21 cellular contexts compared by ENCODE assay signal in the genomic region with DNA sequence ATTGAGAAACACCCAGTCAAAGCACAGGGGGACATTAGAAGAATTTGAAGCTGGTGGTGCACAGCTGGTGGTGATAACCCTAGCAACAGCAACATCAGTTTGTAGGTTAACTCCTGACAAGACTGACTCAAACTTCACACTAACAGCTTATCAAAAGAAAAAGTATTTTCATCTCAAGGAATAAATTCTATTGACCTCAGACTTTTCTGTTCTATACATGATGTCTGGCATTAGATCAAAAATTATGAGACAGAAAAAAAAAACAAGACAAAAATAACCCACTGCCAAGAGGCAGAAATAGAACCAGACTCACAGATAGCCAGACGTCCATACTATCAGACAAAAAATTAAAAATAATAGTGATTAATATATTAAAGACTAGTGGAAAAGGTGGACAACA.
DNase-seq lines count a peak whose midpoint lies in the region; ATAC-seq, FAIRE-seq and TF ChIP-seq lines count a peak whose summit lies in the region.
"Had no signal": no experiment of that assay in that cellular context is flagged by ENCODE, and none has a peak within 500 bp of the region (broad histone marks: within the 10 kb centered on the region; RNA-seq: fewer than 3 reads in every experiment).

No MANE protein-coding gene starts in this region.

- TF ChIP-seq POLR2A in sigmoid colon (IDR thresholded peaks at IDR 0.05) (no peak), right lobe of liver (IDR thresholded peaks at IDR 0.05) (no peak)

- peak overlapping the region; percentile 9; the same call in 1 of the 2 replicates for H3K27ac ChIP-seq in ACC112 (ENCODE audit: low read depth, low read length)
- peak overlapping the region; percentile 21 for H3K27ac ChIP-seq in astrocyte (ENCODE audit: low read depth, low read length)
- peak overlapping the region in 3 of 4 donors; percentile 19 to 90 (median 89) for H3K27ac ChIP-seq in sigmoid colon
- no peak overlapping the region for H3K27ac ChIP-seq in right lobe of liver
- H3K27ac ChIP-seq: 22Rv1, A549, BLaER1, GM23248, HL-60 had no signal

- H3K4me3 ChIP-seq in ACC112 (ENCODE audit: low read depth, low read length) (no peak overlapping the region), astrocyte (ENCODE audit: insufficient read depth, low read depth, low read length) (no peak overlapping the region), fibroblast of the aortic adventitia (ENCODE audit: low read depth, low read length) (no peak overlapping the region), sigmoid colon (no peak overlapping the region), right lobe of liver (no peak overlapping the region)
- H3K4me3 ChIP-seq: A549, BLaER1, GM23248, HAP-1, K562 had no signal

- H3K4me1 ChIP-seq in ACC112 (ENCODE audit: control insufficient read depth, insufficient read depth, low read length, unreplicated experiment), result peaks cover 41% of the 10 kb centered on the region
- H3K4me1 ChIP-seq in astrocyte (ENCODE audit: insufficient read depth, low read length), result peaks cover 35% of the 10 kb centered on the region
- peaks cover 0 to 53% (median 46%) of the 10 kb centered on the region in 4 donors for H3K4me1 ChIP-seq in sigmoid colon
- peaks cover 0 to 7% (median 0%) of the 10 kb centered on the region in 4 donors for H3K4me1 ChIP-seq in right lobe of liver
- H3K4me1 ChIP-seq: HAP-1 had no signal

- H2AFZ ChIP-seq in ACC112 (ENCODE audit: low read length, unreplicated experiment), result no peak overlapping the region
- no peak overlapping the region for H2AFZ ChIP-seq in astrocyte (ENCODE audit: low read depth, low read length)
- H2AFZ ChIP-seq: GM23248 had no signal

- H3K9me3 ChIP-seq in astrocyte (ENCODE audit: insufficient read depth, low read depth, low read length), result no peaks in the 10 kb centered on the region
- no peaks in the 10 kb centered on the region for H3K9me3 ChIP-seq in sigmoid colon
- H3K9me3 ChIP-seq in right lobe of liver, result no peaks in the 10 kb centered on the region
- H3K9me3 ChIP-seq: A549, HAP-1 had no signal

- no peak for FAIRE-seq in astrocyte (lab: Jason Lieb, UNC)
- FAIRE-seq: A549, GM12892, GM18507, K562 had no signal

- no peak overlapping the region for H3K27ac Mint-ChIP-seq in astrocyte (ENCODE audit: unreplicated experiment)
- H3K27ac Mint-ChIP-seq: CD14-positive monocyte; CD4-positive, alpha-beta memory T cell had no signal

- ATAC-seq in HG03571 (IDR thresholded peaks at IDR 0.05; ENCODE audit: unreplicated experiment), result no peak
- no peak for ATAC-seq in right lobe of liver
- no peak for ATAC-seq in HG03354 (IDR thresholded peaks at IDR 0.05; ENCODE audit: poor library complexity, severe bottlenecking, unreplicated experiment)
- ATAC-seq: A549, K562 had no signal

- H3K27me3 Mint-ChIP-seq in astrocyte (ENCODE audit: low read depth, unreplicated experiment), result no peaks in the 10 kb centered on the region

- H3K4me1 Mint-ChIP-seq in astrocyte (ENCODE audit: low read depth, unreplicated experiment), result peaks cover 8% of the 10 kb centered on the region

- peaks cover 8% of the 10 kb centered on the region for H3K9me3 Mint-ChIP-seq in astrocyte (ENCODE audit: unreplicated experiment)

- H3K79me2 ChIP-seq in ACC112 (ENCODE audit: control insufficient read depth, insufficient read depth, low read length, unreplicated experiment), result no peaks in the 10 kb centered on the region
- H3K79me2 ChIP-seq in astrocyte (ENCODE audit: insufficient read depth, low read length), result no peaks in the 10 kb centered on the region

- 84 to 88% methylated on average over 1 of the region's 1 CpG for WGBS in sigmoid colon, 2 donors
- WGBS in right lobe of liver (ENCODE audit: insufficient coverage, low coverage, low lambda C conversion rate, missing lambda C conversion rate), result 41% methylated on average over 1 of the region's 1 CpG

- no peak for TF ChIP-seq CTCF in astrocyte (IDR thresholded peaks at IDR 0.05; ENCODE audit: insufficient read depth, low read depth, low read length)
- no peak for TF ChIP-seq CTCF in fibroblast of the aortic adventitia (IDR thresholded peaks at IDR 0.05; ENCODE audit: insufficient read depth, low read length)
- no peak for TF ChIP-seq CTCF in sigmoid colon (IDR thresholded peaks at IDR 0.05)
- no peak for TF ChIP-seq CTCF in right lobe of liver (IDR thresholded peaks at IDR 0.05)

- DNase-seq in astrocyte (ENCODE audit: low read depth) (no peak), fibroblast of the aortic adventitia (ENCODE audit: low read depth) (peak; percentile 41), sigmoid colon (no peak), right lobe of liver (no peak)
- DNase-seq: CD4-positive, alpha-beta memory T cell; DMS153; DMS79; GDM1; GM23248 had no signal

- H3K36me3 ChIP-seq in ACC112 (ENCODE audit: insufficient read depth, low read length) (no peaks in the 10 kb centered on the region), astrocyte (ENCODE audit: insufficient read depth, low read length) (no peaks in the 10 kb centered on the region), sigmoid colon (no peaks in the 10 kb centered on the region), right lobe of liver (no peaks in the 10 kb centered on the region)
- H3K36me3 ChIP-seq: BLaER1, HAP-1 had no signal

- no peaks in the 10 kb centered on the region for H4K20me1 ChIP-seq in astrocyte (ENCODE audit: insufficient read depth, low read length)
- H4K20me1 ChIP-seq: BLaER1 had no signal

- intact Hi-C loops in sigmoid colon (cut with DNase I) (loop anchor here (5.0 kb wide), 1 partner anchor 81 kb away; no protein-coding TSS in a partner anchor), right lobe of liver (cut with DNase I) (no loop called here)

- H3K9ac ChIP-seq in astrocyte (ENCODE audit: low read length), result no peak overlapping the region
- H3K9ac ChIP-seq: BLaER1, GM23248 had no signal

- TF ChIP-seq EP300 in sigmoid colon (IDR thresholded peaks at IDR 0.05), result no peak

- H3K36me3 Mint-ChIP-seq in astrocyte (ENCODE audit: low read depth, unreplicated experiment), result peaks cover 10% of the 10 kb centered on the region
- H3K36me3 Mint-ChIP-seq: CD14-positive monocyte; CD4-positive, alpha-beta memory T cell had no signal

- H3K4me2 ChIP-seq in astrocyte (ENCODE audit: low read length), result no peak overlapping the region
- H3K4me2 ChIP-seq: A549, BLaER1 had no signal

- H3K27me3 ChIP-seq in ACC112 (ENCODE audit: insufficient read depth, low read length) (no peaks in the 10 kb centered on the region), astrocyte (ENCODE audit: insufficient read depth, low read length) (no peaks in the 10 kb centered on the region), sigmoid colon (no peaks in the 10 kb centered on the region), right lobe of liver (no peaks in the 10 kb centered on the region)

- H3K4me3 Mint-ChIP-seq in astrocyte (ENCODE audit: unreplicated experiment), result no peak overlapping the region
- H3K4me3 Mint-ChIP-seq: CD14-positive monocyte; CD4-positive, alpha-beta memory T cell had no signal

Comparison
In these comparisons a context has a peak if more than half of its experiments do, and no peak if none do; other contexts are left out.
1. H3K27ac ChIP-seq: peak in ACC112 (single experiment), astrocyte (single experiment) and sigmoid colon (3 of 4); none in right lobe of liver (0 of 3).